Comparison of ENCODE assay signal across 37 cellular contexts in genomic region chr12:9130244-9130643, GRCh38. TPM values are rescaled to one million over a fixed set of nuclear protein-coding genes. Genes with fewer than 3 reads are reported as not detected.
DNase-seq lines count a peak whose midpoint lies in the region; ATAC-seq, FAIRE-seq and TF ChIP-seq lines count a peak whose summit lies in the region.
"Had no signal": no experiment of that assay in that cellular context is flagged by ENCODE, and none has a peak within 500 bp of the region (broad histone marks: within the 10 kb centered on the region; RNA-seq: fewer than 3 reads in every experiment).

No MANE protein-coding gene starts in this region.

- no peak for DNase-seq in HepG2 (ENCODE audit: low spot score)
- DNase-seq in right lobe of liver: no peak
- DNase-seq in GM12891 (ENCODE audit: insufficient read length, low spot score): no peak
- DNase-seq in frontal cortex (ENCODE audit: low spot score in 2 of 2): no peak
- no peak for DNase-seq in NCI-H2081 (lab: John Stamatoyannopoulos, UW)
- no peak for DNase-seq in GM19238 (ENCODE audit: insufficient read length, low spot score)
- no peak for DNase-seq in activated gamma-delta T cell treated with Interleukin-2 at 50 U/mL for 16 hours
- DNase-seq: 8988T; ACHN; AML-193; BE2C; C1 segment of cervical spinal cord; Caco-2; Calu3; CD4-positive, alpha-beta memory T cell; CD4-positive, alpha-beta T cell; CD4-positive, CD25-positive, alpha-beta regulatory T cell; CD8-positive, alpha-beta memory T cell; CD8-positive, alpha-beta T cell; COR-L47; DMS 273 treated with DMSO at 0.1 percent for 48 hours; DMS153; DMS53; DMS79; DMS79 treated with DMSO at 0.1 percent for 48 hours; DND-41; EL had no signal

- 0 out of 2 replicates have a peak, but pooled peaks cover 4% of the 10 kb centered on the region for H3K9me3 ChIP-seq in HepG2 (ENCODE audit: low read length)
- no peaks in the 10 kb centered on the region for H3K9me3 ChIP-seq in right lobe of liver
- H3K9me3 ChIP-seq in liver (ENCODE audit: control insufficient read depth in 4 of 4, low read length in 3 of 4): no peaks in the 10 kb centered on the region
- H3K9me3 ChIP-seq: BE2C had no signal

- intact Hi-C loops in HepG2 (cut with micrococcal nuclease; ENCODE audit: unreplicated experiment) (no loop called here), right lobe of liver (cut with DNase I) (no loop called here)

- TF ChIP-seq EP300 in HepG2 (IDR thresholded peaks at IDR 0.05; ENCODE audit: low read depth in 2 of 2, low read length in 2 of 2): no peak
- no peak for TF ChIP-seq EP300 in HepG2 (CRISPR knock-in tag; IDR thresholded peaks at IDR 0.05; ENCODE audit: borderline replicate concordance)

- H3K4me3 ChIP-seq in HepG2 (replicated peaks in 1 of 3; ENCODE audit: insufficient read depth in 1 of 3, low read depth in 2 of 3, low read length in 3 of 3) (no peak overlapping the region), right lobe of liver (no peak overlapping the region), liver (ENCODE audit: low read depth in 1 of 3, low read length in 3 of 3) (peak overlapping the region in 2 of 3 donors; percentile 20 to 39)
- H3K4me3 ChIP-seq: A549; BLaER1; BLaER1 treated with 17β-estradiol and CSF1 and Interleukin-3, amounts not matched to agents 10 nM and 100 nM had no signal

- in situ Hi-C loops in HepG2 (cut with HindIII; ENCODE audit: extremely low pct_ligation_motif_present, low pct_unique_long_range_greater_than_20kb): no loop called here

- H3K79me2 ChIP-seq in HepG2 (ENCODE audit: insufficient read depth, low read length): no peaks in the 10 kb centered on the region

- TF ChIP-seq RAD21 in HepG2 (CRISPR knock-in tag; IDR thresholded peaks at IDR 0.05) (no peak), liver (IDR thresholded peaks at IDR 0.05) (no peak)

- TF ChIP-seq POLR2A in HepG2 (IDR thresholded peaks at IDR 0.05; ENCODE audit: insufficient read depth in 1 of 2, low read depth in 2 of 2, low read length in 2 of 2) (no peak), right lobe of liver (IDR thresholded peaks at IDR 0.05) (no peak), GM12891 (IDR thresholded peaks at IDR 0.05; ENCODE audit: low read depth, low read length) (no peak)

- H3K4me1 ChIP-seq in HepG2 (ENCODE audit: insufficient read depth, low read length): peaks cover 83% of the 10 kb centered on the region
- H3K4me1 ChIP-seq in right lobe of liver: peaks cover 0 to 32% (median 11%) of the 10 kb centered on the region in 4 donors
- peaks cover 2 to 32% (median 22%) of the 10 kb centered on the region in 4 donors for H3K4me1 ChIP-seq in liver (ENCODE audit: control insufficient read depth in 4 of 4, insufficient read depth in 4 of 4, low read length in 3 of 4)
- H3K4me1 ChIP-seq: A549; BE2C; BLaER1; BLaER1 treated with 17β-estradiol and CSF1 and Interleukin-3, amounts not matched to agents 10 nM and 100 nM had no signal

- H3K27ac ChIP-seq in HepG2 (ENCODE audit: extremely low read length, insufficient read depth, low read length) (no peak overlapping the region), right lobe of liver (no peak overlapping the region), liver (ENCODE audit: low read depth in 1 of 2, low read length in 2 of 2) (no peak overlapping the region)
- H3K27ac ChIP-seq: 22Rv1; A549; BLaER1; BLaER1 treated with 17β-estradiol and CSF1 and Interleukin-3, amounts not matched to agents 10 nM and 100 nM; C4-2B had no signal

- H3K27me3 ChIP-seq in HepG2 (ENCODE audit: control insufficient read depth in 1 of 2, insufficient read depth in 2 of 2, low read length in 2 of 2): no peaks in the 10 kb centered on the region
- no peaks in the 10 kb centered on the region for H3K27me3 ChIP-seq in right lobe of liver
- H3K27me3 ChIP-seq in liver (ENCODE audit: control insufficient read depth in 4 of 4, insufficient read depth in 4 of 4, low read length in 3 of 4): no peaks in the 10 kb centered on the region
- H3K27me3 ChIP-seq: BLaER1; BLaER1 treated with 17β-estradiol and CSF1 and Interleukin-3, amounts not matched to agents 10 nM and 100 nM had no signal

- H2AFZ ChIP-seq in HepG2 (ENCODE audit: low read length): no peak overlapping the region

- no peak for FAIRE-seq in HepG2 (lab: Jason Lieb, UNC)
- peak; percentile 62 for FAIRE-seq in GM12891 (lab: Jason Lieb, UNC)
- FAIRE-seq in frontal cortex (lab: Jason Lieb, UNC): peak; percentile 77
- FAIRE-seq: A549, D721Med had no signal

- BruUV-seq in HepG2 (replicated peaks; lab: Mats Ljungman, UMichigan): no TSS peak

- H3K4me2 ChIP-seq in HepG2 (ENCODE audit: low read depth, low read length): no peak overlapping the region
- H3K4me2 ChIP-seq: A549; BLaER1; BLaER1 treated with 17β-estradiol and CSF1 and Interleukin-3, amounts not matched to agents 10 nM and 100 nM had no signal

- POLR2A ChIA-PET in HepG2 (lab: Yijun Ruan, JAX): no interaction called here

- 98% methylated on average over 2 of the region's 2 CpGs for WGBS in HepG2 (ENCODE audit: low lambda C conversion rate)
- 66% methylated on average over 2 of the region's 2 CpGs for WGBS in right lobe of liver (ENCODE audit: insufficient coverage, low coverage, low lambda C conversion rate, missing lambda C conversion rate)
- 74% methylated on average over 2 of the region's 2 CpGs for WGBS in liver

- H3K9ac ChIP-seq in HepG2 (ENCODE audit: insufficient read depth, low read depth, low read length) (no peak overlapping the region), liver (ENCODE audit: low read depth in 1 of 2, low read length in 2 of 2) (no peak overlapping the region)
- H3K9ac ChIP-seq: BLaER1; BLaER1 treated with 17β-estradiol and CSF1 and Interleukin-3, amounts not matched to agents 10 nM and 100 nM had no signal

- H3K36me3 ChIP-seq in HepG2 (replicated peaks in 1 of 2; ENCODE audit: control insufficient read depth in 1 of 2, insufficient read depth in 2 of 2, low read length in 2 of 2) (no peaks in the 10 kb centered on the region), right lobe of liver (no peaks in the 10 kb centered on the region), liver (ENCODE audit: control insufficient read depth in 4 of 4, insufficient read depth in 3 of 4, low read depth in 1 of 4, low read length in 3 of 4) (no peaks in the 10 kb centered on the region)
- H3K36me3 ChIP-seq: BE2C; BLaER1; BLaER1 treated with 17β-estradiol and CSF1 and Interleukin-3, amounts not matched to agents 10 nM and 100 nM had no signal

- no peak for TF ChIP-seq CTCF in HepG2 (CRISPR knock-in tag; IDR thresholded peaks at IDR 0.05)
- no peak for TF ChIP-seq CTCF in right lobe of liver (IDR thresholded peaks at IDR 0.05)
- TF ChIP-seq CTCF in liver (IDR thresholded peaks at IDR 0.05; ENCODE audit: low read depth, low read length, missing input control): no peak

- ATAC-seq in HepG2: no peak
- no peak for ATAC-seq in right lobe of liver
- ATAC-seq: A549; CD8-positive, alpha-beta T cell had no signal

- CTCF ChIA-PET in HepG2 (lab: Yijun Ruan, JAX; ENCODE audit: low intra/inter-chr PET ratio, low total read pairs): no interaction called here

- H4K20me1 ChIP-seq in HepG2 (ENCODE audit: insufficient read depth, low read length): no peaks in the 10 kb centered on the region
- H4K20me1 ChIP-seq: BLaER1; BLaER1 treated with 17β-estradiol and CSF1 and Interleukin-3, amounts not matched to agents 10 nM and 100 nM had no signal

TF ChIP-seq in HepG2, 621 proteins besides CTCF, POLR2A, EP300 and RAD21 (continues in another document):
- TF ChIP-seq ZNF350 (CRISPR knock-in tag; IDR thresholded peaks at IDR 0.05; ENCODE audit: borderline replicate concordance, low read depth) (no peak), ZNF33B (CRISPR knock-in tag; IDR thresholded peaks at IDR 0.05) (no peak), ZNF7 (CRISPR knock-in tag; IDR thresholded peaks at IDR 0.05) (peak; percentile 97)

TF ChIP-seq in GM12891, 5 proteins besides CTCF, POLR2A, EP300 and RAD21 (continues in another document):
- TF ChIP-seq POU2F2 (IDR thresholded peaks at IDR 0.05; ENCODE audit: low read depth, low read length): no peak
- no peak for TF ChIP-seq SPI1 (IDR thresholded peaks at IDR 0.05; ENCODE audit: low read depth, low read length)
- TF ChIP-seq TAF1 (IDR thresholded peaks at IDR 0.05; ENCODE audit: low read depth, low read length): no peak
- no peak for TF ChIP-seq PAX5 (IDR thresholded peaks at IDR 0.05; ENCODE audit: insufficient read depth, low read length, severe bottlenecking)

TF ChIP-seq in liver, 16 proteins besides CTCF, POLR2A, EP300 and RAD21:
- TF ChIP-seq TAF1 (conservative IDR thresholded peaks at IDR 0.05): no peak
- TF ChIP-seq FOXA2 (IDR thresholded peaks at IDR 0.05): no peak
- no peak for TF ChIP-seq FOXA1 (IDR thresholded peaks at IDR 0.05)
- no peak for TF ChIP-seq NR2F2 (IDR thresholded peaks at IDR 0.05)
- TF ChIP-seq RXRA (IDR thresholded peaks at IDR 0.05): no peak

RNA-seq across cellular contexts. Expression of gene A2M, which starts 14.5 kb away (rescaled TPM):
- total RNA-seq in HepG2 (2016; rRNA removed; fragmentation: Illumina TruSeq; extraction: Trizol): 1,675 and 2,807 TPM in 2 replicates
- 234 and 270 TPM in 2 replicates for total RNA-seq in HepG2 (2016; cell fraction: cytosol; rRNA removed; fragmentation: Illumina TruSeq; extraction: Trizol; ENCODE audit: low read depth)
- 1,476 and 2,691 TPM in 2 replicates for total RNA-seq in HepG2 (2016; cell fraction: insoluble cytoplasmic fraction; rRNA removed; fragmentation: Illumina TruSeq; extraction: Trizol)
- 813 and 957 TPM in 2 replicates for total RNA-seq in HepG2 (2016; cell fraction: membrane; rRNA removed; fragmentation: Illumina TruSeq; extraction: Trizol)
- 2,507 and 2,973 TPM in 2 replicates for total RNA-seq in HepG2 (2016; cell fraction: nucleus; rRNA removed; fragmentation: Illumina TruSeq; extraction: Trizol)
- polyA plus RNA-seq in HepG2 (2011; rRNA removed): 6,551 and 8,760 TPM in 2 replicates
- 4,485 and 9,624 TPM in 2 replicates for polyA plus RNA-seq in HepG2 (2011; cell fraction: cytosol; rRNA removed)
- 2,489 and 3,325 TPM in 2 replicates for polyA plus RNA-seq in HepG2 (2011; cell fraction: nucleus; rRNA removed)
- 4,336 and 6,335 TPM in 2 replicates for polyA plus RNA-seq in HepG2 (2012)
- polyA plus RNA-seq in HepG2 (2016; cell fraction: cytosol; fragmentation: Illumina TruSeq; extraction: Trizol; ENCODE audit: low read depth): 214 and 262 TPM in 2 replicates
- 1,149 and 1,250 TPM in 2 replicates for polyA plus RNA-seq in HepG2 (2016; cell fraction: insoluble cytoplasmic fraction; fragmentation: Illumina TruSeq; extraction: Trizol; ENCODE audit: low read depth)
- polyA plus RNA-seq in HepG2 (2016; cell fraction: membrane; fragmentation: Illumina TruSeq; extraction: Trizol; ENCODE audit: low read depth): 465 and 618 TPM in 2 replicates
- 2,564 and 2,683 TPM in 2 replicates for polyA plus RNA-seq in HepG2 (2016; cell fraction: nucleus; fragmentation: Illumina TruSeq; extraction: Trizol; ENCODE audit: insufficient read depth, low read depth)
- polyA minus RNA-seq in HepG2 (2011; rRNA and poly(A)+ RNA removed; ENCODE audit: low replicate concordance): 3.9 and 4,519 TPM in 2 replicates
- polyA minus RNA-seq in HepG2 (2011; cell fraction: cytosol; rRNA and poly(A)+ RNA removed): 3,071 and 7,219 TPM in 2 replicates
- polyA minus RNA-seq in HepG2 (2011; cell fraction: nucleus; rRNA and poly(A)+ RNA removed): 2,321 and 4,395 TPM in 2 replicates
- 1,000 to 10,000 TPM in 5 of 6 experiments, 100 to 1,000 TPM in 1; 978 to 3,352 (median 2,507) TPM for total RNA-seq in right lobe of liver
- 0.36 TPM for polyA plus RNA-seq in GM12891 (2012; ENCODE audit: low read depth, missing spikeins)
- total RNA-seq in frontal cortex: 38.7 TPM
- total RNA-seq in liver: 1,000 to 10,000 TPM; 1,731 to 2,199 TPM
- polyA plus RNA-seq in liver: 1,000 to 10,000 TPM; 1,904 to 2,622 TPM
- total RNA-seq: A172; B cell; Calu3; CD4-positive, alpha-beta T cell; CD4-positive, CD25-positive, alpha-beta regulatory T cell; CD8-positive, alpha-beta T cell; Daoy had no signal
- polyA plus RNA-seq: A549; CD4-positive, CD25-positive, alpha-beta regulatory T cell had no signal

Comparison
In these comparisons a context has a peak if more than half of its experiments do, and no peak if none do; other contexts are left out.
1. H3K4me3 ChIP-seq: peak in liver (2 of 3); none in HepG2 (0 of 3) and right lobe of liver (0 of 3).